ENCODE assay signal across 1 cellular context in the genomic region with DNA sequence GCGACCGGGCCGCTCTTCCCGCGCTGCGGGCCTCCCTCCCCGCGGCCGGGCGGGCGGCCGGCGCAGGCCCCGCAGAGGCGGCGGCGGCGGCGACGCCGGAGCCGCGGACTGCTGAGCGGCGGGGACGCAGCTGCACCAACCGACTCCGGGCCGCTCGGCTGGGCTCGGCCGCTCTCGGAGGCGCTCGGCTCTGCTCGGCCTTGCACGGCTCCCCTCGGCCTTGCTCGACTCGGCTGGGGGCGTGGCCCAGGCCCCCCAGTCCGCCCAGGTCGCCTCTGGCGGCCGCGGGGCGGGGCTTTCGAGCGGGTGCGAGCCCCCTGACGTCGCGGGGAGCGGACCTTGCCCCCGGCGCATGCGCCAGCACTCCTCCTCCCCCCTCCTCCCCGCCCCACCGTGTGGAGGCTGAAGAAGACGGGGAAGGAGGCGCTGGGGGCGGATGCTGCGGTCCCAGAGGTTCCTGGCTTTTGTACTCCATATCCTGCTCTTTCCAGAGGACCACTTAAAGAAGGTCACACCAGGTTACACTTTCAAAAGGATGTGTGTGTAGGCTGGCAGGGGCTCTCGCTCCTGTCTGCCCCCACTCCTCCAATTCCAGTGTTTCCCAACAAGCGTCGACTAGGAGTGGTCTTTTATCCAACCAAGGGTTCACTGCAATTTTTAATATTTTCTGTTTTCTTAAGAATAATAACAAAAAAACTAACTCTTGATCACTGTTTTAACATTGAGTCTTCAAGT.
TF ChIP-seq lines count a peak whose summit lies in the region.

A gene with protein sequence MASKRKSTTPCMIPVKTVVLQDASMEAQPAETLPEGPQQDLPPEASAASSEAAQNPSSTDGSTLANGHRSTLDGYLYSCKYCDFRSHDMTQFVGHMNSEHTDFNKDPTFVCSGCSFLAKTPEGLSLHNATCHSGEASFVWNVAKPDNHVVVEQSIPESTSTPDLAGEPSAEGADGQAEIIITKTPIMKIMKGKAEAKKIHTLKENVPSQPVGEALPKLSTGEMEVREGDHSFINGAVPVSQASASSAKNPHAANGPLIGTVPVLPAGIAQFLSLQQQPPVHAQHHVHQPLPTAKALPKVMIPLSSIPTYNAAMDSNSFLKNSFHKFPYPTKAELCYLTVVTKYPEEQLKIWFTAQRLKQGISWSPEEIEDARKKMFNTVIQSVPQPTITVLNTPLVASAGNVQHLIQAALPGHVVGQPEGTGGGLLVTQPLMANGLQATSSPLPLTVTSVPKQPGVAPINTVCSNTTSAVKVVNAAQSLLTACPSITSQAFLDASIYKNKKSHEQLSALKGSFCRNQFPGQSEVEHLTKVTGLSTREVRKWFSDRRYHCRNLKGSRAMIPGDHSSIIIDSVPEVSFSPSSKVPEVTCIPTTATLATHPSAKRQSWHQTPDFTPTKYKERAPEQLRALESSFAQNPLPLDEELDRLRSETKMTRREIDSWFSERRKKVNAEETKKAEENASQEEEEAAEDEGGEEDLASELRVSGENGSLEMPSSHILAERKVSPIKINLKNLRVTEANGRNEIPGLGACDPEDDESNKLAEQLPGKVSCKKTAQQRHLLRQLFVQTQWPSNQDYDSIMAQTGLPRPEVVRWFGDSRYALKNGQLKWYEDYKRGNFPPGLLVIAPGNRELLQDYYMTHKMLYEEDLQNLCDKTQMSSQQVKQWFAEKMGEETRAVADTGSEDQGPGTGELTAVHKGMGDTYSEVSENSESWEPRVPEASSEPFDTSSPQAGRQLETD (minus strand): TSS at position 196 of the 735 bp plus-strand sequence. CDS start 112,815 bp downstream, outside the sequence.

TF ChIP-seq in HepG2, 621 proteins besides CTCF, POLR2A, EP300 and RAD21 (continued from another document and continues in another):
- TF ChIP-seq, protein P1, sequence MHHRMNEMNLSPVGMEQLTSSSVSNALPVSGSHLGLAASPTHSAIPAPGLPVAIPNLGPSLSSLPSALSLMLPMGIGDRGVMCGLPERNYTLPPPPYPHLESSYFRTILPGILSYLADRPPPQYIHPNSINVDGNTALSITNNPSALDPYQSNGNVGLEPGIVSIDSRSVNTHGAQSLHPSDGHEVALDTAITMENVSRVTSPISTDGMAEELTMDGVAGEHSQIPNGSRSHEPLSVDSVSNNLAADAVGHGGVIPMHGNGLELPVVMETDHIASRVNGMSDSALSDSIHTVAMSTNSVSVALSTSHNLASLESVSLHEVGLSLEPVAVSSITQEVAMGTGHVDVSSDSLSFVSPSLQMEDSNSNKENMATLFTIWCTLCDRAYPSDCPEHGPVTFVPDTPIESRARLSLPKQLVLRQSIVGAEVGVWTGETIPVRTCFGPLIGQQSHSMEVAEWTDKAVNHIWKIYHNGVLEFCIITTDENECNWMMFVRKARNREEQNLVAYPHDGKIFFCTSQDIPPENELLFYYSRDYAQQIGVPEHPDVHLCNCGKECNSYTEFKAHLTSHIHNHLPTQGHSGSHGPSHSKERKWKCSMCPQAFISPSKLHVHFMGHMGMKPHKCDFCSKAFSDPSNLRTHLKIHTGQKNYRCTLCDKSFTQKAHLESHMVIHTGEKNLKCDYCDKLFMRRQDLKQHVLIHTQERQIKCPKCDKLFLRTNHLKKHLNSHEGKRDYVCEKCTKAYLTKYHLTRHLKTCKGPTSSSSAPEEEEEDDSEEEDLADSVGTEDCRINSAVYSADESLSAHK (CRISPR knock-in tag; IDR thresholded peaks at IDR 0.05; ENCODE audit: borderline replicate concordance) = no peak; the same call in 1 of the 2 replicates
- TF ChIP-seq KLF12 (CRISPR knock-in tag; IDR thresholded peaks at IDR 0.05; ENCODE audit: borderline replicate concordance) = peak; percentile 55; the same call in 1 of the 2 replicates
- no peak for TF ChIP-seq RBM22 (optimal IDR thresholded peaks at IDR 0.05; ENCODE audit: low read length)
- 0 out of 2 replicates have a peak, but pooled peaks have one; percentile 56 for TF ChIP-seq ZFP41 (CRISPR knock-in tag; IDR thresholded peaks at IDR 0.05; ENCODE audit: borderline replicate concordance)
- TF ChIP-seq SRSF1 (optimal IDR thresholded peaks at IDR 0.05; ENCODE audit: low read depth, low read length) = no peak
- no peak; the same call in 1 of the 2 replicates for TF ChIP-seq ZNF546 (CRISPR knock-in tag; conservative IDR thresholded peaks at IDR 0.05)
- TF ChIP-seq TBX3 (IDR thresholded peaks at IDR 0.05; ENCODE audit: borderline replicate concordance) = no peak
- 0 out of 2 replicates have a peak, but pooled peaks have one; percentile 6 for TF ChIP-seq MED1 (CRISPR knock-in tag; IDR thresholded peaks at IDR 0.05)
- no peak for TF ChIP-seq ZBTB38 (CRISPR knock-in tag; IDR thresholded peaks at IDR 0.05)
- no peak for TF ChIP-seq MBNL3 (CRISPR knock-in tag; conservative IDR thresholded peaks at IDR 0.05)
- no peak; the same call in 1 of the 2 replicates for TF ChIP-seq HMG20A (CRISPR knock-in tag; IDR thresholded peaks at IDR 0.05; ENCODE audit: borderline replicate concordance)
- TF ChIP-seq GABPB1 (CRISPR knock-in tag; IDR thresholded peaks at IDR 0.05) = peak; percentile 26; the same call in 1 of the 2 replicates
- TF ChIP-seq DPF2 (CRISPR knock-in tag; IDR thresholded peaks at IDR 0.05; ENCODE audit: borderline replicate concordance, low read depth) = no peak
- 0 out of 2 replicates have a peak, but pooled peaks have one; percentile 22 for TF ChIP-seq ESRRA (CRISPR knock-in tag; IDR thresholded peaks at IDR 0.05; ENCODE audit: low read depth)
- TF ChIP-seq, protein P2, sequence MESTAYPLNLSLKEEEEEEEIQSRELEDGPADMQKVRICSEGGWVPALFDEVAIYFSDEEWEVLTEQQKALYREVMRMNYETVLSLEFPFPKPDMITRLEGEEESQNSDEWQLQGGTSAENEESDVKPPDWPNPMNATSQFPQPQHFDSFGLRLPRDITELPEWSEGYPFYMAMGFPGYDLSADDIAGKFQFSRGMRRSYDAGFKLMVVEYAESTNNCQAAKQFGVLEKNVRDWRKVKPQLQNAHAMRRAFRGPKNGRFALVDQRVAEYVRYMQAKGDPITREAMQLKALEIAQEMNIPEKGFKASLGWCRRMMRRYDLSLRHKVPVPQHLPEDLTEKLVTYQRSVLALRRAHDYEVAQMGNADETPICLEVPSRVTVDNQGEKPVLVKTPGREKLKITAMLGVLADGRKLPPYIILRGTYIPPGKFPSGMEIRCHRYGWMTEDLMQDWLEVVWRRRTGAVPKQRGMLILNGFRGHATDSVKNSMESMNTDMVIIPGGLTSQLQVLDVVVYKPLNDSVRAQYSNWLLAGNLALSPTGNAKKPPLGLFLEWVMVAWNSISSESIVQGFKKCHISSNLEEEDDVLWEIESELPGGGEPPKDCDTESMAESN (CRISPR knock-in tag; conservative IDR thresholded peaks at IDR 0.05) = peak; percentile 30; the same call in 1 of the 2 replicates
- TF ChIP-seq, protein P3, sequence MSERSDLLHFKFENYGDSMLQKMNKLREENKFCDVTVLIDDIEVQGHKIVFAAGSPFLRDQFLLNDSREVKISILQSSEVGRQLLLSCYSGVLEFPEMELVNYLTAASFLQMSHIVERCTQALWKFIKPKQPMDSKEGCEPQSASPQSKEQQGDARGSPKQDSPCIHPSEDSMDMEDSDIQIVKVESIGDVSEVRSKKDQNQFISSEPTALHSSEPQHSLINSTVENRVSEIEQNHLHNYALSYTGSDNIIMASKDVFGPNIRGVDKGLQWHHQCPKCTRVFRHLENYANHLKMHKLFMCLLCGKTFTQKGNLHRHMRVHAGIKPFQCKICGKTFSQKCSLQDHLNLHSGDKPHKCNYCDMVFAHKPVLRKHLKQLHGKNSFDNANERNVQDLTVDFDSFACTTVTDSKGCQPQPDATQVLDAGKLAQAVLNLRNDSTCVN (CRISPR knock-in tag; IDR thresholded peaks at IDR 0.05; ENCODE audit: borderline replicate concordance) = peak; percentile 50; the same call in 1 of the 2 replicates
- TF ChIP-seq SMYD3 (CRISPR knock-in tag; IDR thresholded peaks at IDR 0.05) = no peak
- no peak for TF ChIP-seq KDM6A (CRISPR knock-in tag; IDR thresholded peaks at IDR 0.05; ENCODE audit: low read depth)
- TF ChIP-seq KLF11 (CRISPR knock-in tag; IDR thresholded peaks at IDR 0.05) = no peak
- TF ChIP-seq, protein P4, sequence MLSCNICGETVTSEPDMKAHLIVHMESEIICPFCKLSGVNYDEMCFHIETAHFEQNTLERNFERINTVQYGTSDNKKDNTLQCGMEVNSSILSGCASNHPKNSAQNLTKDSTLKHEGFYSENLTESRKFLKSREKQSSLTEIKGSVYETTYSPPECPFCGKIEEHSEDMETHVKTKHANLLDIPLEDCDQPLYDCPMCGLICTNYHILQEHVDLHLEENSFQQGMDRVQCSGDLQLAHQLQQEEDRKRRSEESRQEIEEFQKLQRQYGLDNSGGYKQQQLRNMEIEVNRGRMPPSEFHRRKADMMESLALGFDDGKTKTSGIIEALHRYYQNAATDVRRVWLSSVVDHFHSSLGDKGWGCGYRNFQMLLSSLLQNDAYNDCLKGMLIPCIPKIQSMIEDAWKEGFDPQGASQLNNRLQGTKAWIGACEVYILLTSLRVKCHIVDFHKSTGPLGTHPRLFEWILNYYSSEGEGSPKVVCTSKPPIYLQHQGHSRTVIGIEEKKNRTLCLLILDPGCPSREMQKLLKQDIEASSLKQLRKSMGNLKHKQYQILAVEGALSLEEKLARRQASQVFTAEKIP (CRISPR knock-in tag; IDR thresholded peaks at IDR 0.05; ENCODE audit: borderline replicate concordance) = no peak
- no peak for TF ChIP-seq REXO4 (CRISPR knock-in tag; IDR thresholded peaks at IDR 0.05; ENCODE audit: borderline replicate concordance)
- no peak for TF ChIP-seq FIP1L1 (IDR thresholded peaks at IDR 0.05; ENCODE audit: borderline replicate concordance, insufficient read depth, low read depth, low read length)
- no peak for TF ChIP-seq ZNF616 (CRISPR knock-in tag; IDR thresholded peaks at IDR 0.05; ENCODE audit: low read depth)
- TF ChIP-seq TBP (CRISPR knock-in tag; IDR thresholded peaks at IDR 0.05) = no peak
- no peak for TF ChIP-seq NONO (IDR thresholded peaks at IDR 0.05)
- TF ChIP-seq NONO (CRISPR knock-in tag; conservative IDR thresholded peaks at IDR 0.05) = 0 out of 2 replicates have a peak, but pooled peaks have one; percentile 4
- no peak for TF ChIP-seq ZBTB8A (CRISPR knock-in tag; IDR thresholded peaks at IDR 0.05; ENCODE audit: borderline replicate concordance, low read depth)
- TF ChIP-seq CENPX (CRISPR knock-in tag; IDR thresholded peaks at IDR 0.05) = no peak
- TF ChIP-seq RCOR2 (CRISPR knock-in tag; IDR thresholded peaks at IDR 0.05) = no peak
- no peak for TF ChIP-seq ZNF367 (CRISPR knock-in tag; IDR thresholded peaks at IDR 0.05; ENCODE audit: borderline replicate concordance)
- TF ChIP-seq NR1H2 (CRISPR knock-in tag; IDR thresholded peaks at IDR 0.05; ENCODE audit: borderline replicate concordance, low read depth) = no peak
- TF ChIP-seq, protein P5, sequence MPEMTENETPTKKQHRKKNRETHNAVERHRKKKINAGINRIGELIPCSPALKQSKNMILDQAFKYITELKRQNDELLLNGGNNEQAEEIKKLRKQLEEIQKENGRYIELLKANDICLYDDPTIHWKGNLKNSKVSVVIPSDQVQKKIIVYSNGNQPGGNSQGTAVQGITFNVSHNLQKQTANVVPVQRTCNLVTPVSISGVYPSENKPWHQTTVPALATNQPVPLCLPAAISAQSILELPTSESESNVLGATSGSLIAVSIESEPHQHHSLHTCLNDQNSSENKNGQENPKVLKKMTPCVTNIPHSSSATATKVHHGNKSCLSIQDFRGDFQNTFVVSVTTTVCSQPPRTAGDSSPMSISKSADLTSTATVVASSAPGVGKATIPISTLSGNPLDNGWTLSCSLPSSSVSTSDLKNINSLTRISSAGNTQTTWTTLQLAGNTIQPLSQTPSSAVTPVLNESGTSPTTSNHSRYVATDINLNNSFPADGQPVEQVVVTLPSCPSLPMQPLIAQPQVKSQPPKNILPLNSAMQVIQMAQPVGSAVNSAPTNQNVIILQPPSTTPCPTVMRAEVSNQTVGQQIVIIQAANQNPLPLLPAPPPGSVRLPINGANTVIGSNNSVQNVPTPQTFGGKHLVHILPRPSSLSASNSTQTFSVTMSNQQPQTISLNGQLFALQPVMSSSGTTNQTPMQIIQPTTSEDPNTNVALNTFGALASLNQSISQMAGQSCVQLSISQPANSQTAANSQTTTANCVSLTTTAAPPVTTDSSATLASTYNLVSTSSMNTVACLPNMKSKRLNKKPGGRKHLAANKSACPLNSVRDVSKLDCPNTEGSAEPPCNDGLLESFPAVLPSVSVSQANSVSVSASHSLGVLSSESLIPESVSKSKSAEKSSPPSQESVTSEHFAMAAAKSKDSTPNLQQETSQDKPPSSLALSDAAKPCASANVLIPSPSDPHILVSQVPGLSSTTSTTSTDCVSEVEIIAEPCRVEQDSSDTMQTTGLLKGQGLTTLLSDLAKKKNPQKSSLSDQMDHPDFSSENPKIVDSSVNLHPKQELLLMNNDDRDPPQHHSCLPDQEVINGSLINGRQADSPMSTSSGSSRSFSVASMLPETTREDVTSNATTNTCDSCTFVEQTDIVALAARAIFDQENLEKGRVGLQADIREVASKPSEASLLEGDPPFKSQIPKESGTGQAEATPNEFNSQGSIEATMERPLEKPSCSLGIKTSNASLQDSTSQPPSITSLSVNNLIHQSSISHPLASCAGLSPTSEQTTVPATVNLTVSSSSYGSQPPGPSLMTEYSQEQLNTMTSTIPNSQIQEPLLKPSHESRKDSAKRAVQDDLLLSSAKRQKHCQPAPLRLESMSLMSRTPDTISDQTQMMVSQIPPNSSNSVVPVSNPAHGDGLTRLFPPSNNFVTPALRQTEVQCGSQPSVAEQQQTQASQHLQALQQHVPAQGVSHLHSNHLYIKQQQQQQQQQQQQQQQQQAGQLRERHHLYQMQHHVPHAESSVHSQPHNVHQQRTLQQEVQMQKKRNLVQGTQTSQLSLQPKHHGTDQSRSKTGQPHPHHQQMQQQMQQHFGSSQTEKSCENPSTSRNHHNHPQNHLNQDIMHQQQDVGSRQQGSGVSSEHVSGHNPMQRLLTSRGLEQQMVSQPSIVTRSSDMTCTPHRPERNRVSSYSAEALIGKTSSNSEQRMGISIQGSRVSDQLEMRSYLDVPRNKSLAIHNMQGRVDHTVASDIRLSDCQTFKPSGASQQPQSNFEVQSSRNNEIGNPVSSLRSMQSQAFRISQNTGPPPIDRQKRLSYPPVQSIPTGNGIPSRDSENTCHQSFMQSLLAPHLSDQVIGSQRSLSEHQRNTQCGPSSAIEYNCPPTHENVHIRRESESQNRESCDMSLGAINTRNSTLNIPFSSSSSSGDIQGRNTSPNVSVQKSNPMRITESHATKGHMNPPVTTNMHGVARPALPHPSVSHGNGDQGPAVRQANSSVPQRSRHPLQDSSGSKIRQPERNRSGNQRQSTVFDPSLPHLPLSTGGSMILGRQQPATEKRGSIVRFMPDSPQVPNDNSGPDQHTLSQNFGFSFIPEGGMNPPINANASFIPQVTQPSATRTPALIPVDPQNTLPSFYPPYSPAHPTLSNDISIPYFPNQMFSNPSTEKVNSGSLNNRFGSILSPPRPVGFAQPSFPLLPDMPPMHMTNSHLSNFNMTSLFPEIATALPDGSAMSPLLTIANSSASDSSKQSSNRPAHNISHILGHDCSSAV (CRISPR knock-in tag; IDR thresholded peaks at IDR 0.05; ENCODE audit: borderline replicate concordance) = no peak
- TF ChIP-seq, protein P6, sequence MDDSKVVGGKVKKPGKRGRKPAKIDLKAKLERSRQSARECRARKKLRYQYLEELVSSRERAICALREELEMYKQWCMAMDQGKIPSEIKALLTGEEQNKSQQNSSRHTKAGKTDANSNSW (CRISPR knock-in tag; IDR thresholded peaks at IDR 0.05; ENCODE audit: borderline replicate concordance) = no peak
- TF ChIP-seq ZFP1 (CRISPR knock-in tag; IDR thresholded peaks at IDR 0.05) = no peak
- no peak for TF ChIP-seq AGO1 (IDR thresholded peaks at IDR 0.05; ENCODE audit: low read depth, low read length, poor library complexity, severe bottlenecking)
- no peak; the same call in none of the 2 replicates for TF ChIP-seq ERF (CRISPR knock-in tag; IDR thresholded peaks at IDR 0.05)
- TF ChIP-seq CBX1 (IDR thresholded peaks at IDR 0.05; ENCODE audit: low read depth) = peak; percentile 85
